ENCODE assay signal across 8 cellular contexts in the genomic region with DNA sequence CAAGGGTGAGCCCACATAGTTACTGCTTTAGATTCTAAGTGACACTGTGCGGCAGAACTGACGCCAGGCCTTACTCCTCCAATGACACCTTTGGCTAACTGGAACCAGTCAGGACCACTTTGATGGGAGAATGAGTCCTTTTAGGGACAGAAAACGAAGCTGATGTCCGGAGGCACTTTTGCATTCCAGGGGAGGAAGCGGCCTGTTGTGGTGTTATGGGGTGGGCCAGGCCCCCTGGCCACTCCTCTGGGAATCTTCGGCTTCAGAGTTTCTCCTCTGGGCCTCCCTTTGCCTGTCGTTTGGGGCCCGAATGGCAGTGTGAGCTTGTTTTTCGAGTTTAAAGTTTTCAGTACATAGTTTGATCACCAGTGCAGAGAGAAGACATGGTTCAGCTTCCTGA.
DNase-seq lines count a peak whose midpoint lies in the region; ATAC-seq and TF ChIP-seq lines count a peak whose summit lies in the region.

No MANE protein-coding gene starts in this region.

- ATAC-seq in GM21381 (IDR thresholded peaks at IDR 0.05; ENCODE audit: unreplicated experiment) (no peak), HG03025 (IDR thresholded peaks at IDR 0.05; ENCODE audit: low FRiP score, unreplicated experiment) (no peak), HG03095 (IDR thresholded peaks at IDR 0.05; ENCODE audit: unreplicated experiment) (no peak)

- TF ChIP-seq CTCF in ascending aorta (IDR thresholded peaks at IDR 0.05) = no peak
- TF ChIP-seq CTCF in type B pancreatic cell (conservative IDR thresholded peaks at IDR 0.05) = no peak

- H3K4me1 Mint-ChIP-seq in activated naive CD4-positive, alpha-beta T cell treated with anti-CD3 and anti-CD28 coated beads, Interleukin-2, amount 10 ng/mL, durations not matched to agents 7 days and 5 days = peaks cover 100% of the 10 kb centered on the region
- H3K4me1 Mint-ChIP-seq in type B pancreatic cell (ENCODE audit: unreplicated experiment) = peaks cover 37% of the 10 kb centered on the region

- H3K9me3 Mint-ChIP-seq in activated naive CD4-positive, alpha-beta T cell treated with anti-CD3 and anti-CD28 coated beads, Interleukin-2, amount 10 ng/mL, durations not matched to agents 7 days and 5 days = no peaks in the 10 kb centered on the region
- H3K9me3 Mint-ChIP-seq in type B pancreatic cell = no peaks in the 10 kb centered on the region

- H3K27ac ChIP-seq in ascending aorta (peak overlapping the region; percentile 69 to 84), muscle layer of duodenum (ENCODE audit: low read length) (peak overlapping the region; percentile 61)

- intact Hi-C loops in ascending aorta (cut with DNase I) = loop anchor here (1.0 to 5.0 kb wide), 3 partner anchors 35 to 244 kb away; partner anchors contain the start of genes MBP and ZNF236

- H3K9me3 ChIP-seq in ascending aorta (no peaks in the 10 kb centered on the region), muscle layer of duodenum (ENCODE audit: control insufficient read depth in 1 of 2, low read length in 2 of 2) (no peaks in the 10 kb centered on the region)

- peaks cover 5 to 19% of the 10 kb centered on the region in 2 donors for H3K36me3 ChIP-seq in ascending aorta
- H3K36me3 ChIP-seq in muscle layer of duodenum (ENCODE audit: control insufficient read depth in 1 of 2, insufficient read depth in 2 of 2, low read length in 2 of 2) = peaks cover 4 to 6% of the 10 kb centered on the region in 2 donors

- H3K4me1 ChIP-seq in ascending aorta = peaks cover 8 to 41% of the 10 kb centered on the region in 2 donors
- H3K4me1 ChIP-seq in muscle layer of duodenum (ENCODE audit: control insufficient read depth in 1 of 2, insufficient read depth in 2 of 2, low read length in 2 of 2) = peaks cover 19 to 49% of the 10 kb centered on the region in 2 donors

- H3K27me3 ChIP-seq in ascending aorta (no peaks in the 10 kb centered on the region), muscle layer of duodenum (ENCODE audit: low read depth, low read length) (no peaks in the 10 kb centered on the region)

- peaks cover 77% of the 10 kb centered on the region for H3K36me3 Mint-ChIP-seq in activated naive CD4-positive, alpha-beta T cell treated with anti-CD3 and anti-CD28 coated beads, Interleukin-2, amount 10 ng/mL, durations not matched to agents 7 days and 5 days
- peaks cover 16% of the 10 kb centered on the region for H3K36me3 Mint-ChIP-seq in type B pancreatic cell

- H3K4me3 ChIP-seq in ascending aorta (no peak overlapping the region), muscle layer of duodenum (ENCODE audit: low read depth in 1 of 2, low read length in 2 of 2) (no peak overlapping the region)

- CTCF ChIA-PET in activated naive CD4-positive, alpha-beta T cell treated with anti-CD3 and anti-CD28 coated beads, Interleukin-2, amount 10 ng/mL, durations not matched to agents 7 days and 5 days (lab: Charles Lee) = interaction anchor here (0.8 to 1.9 kb wide), 5 partner anchors 10 to 145 kb away, joined by 3 to 12 read pairs (median 5); no protein-coding TSS in a partner anchor

- no peak overlapping the region for H3K4me3 Mint-ChIP-seq in activated naive CD4-positive, alpha-beta T cell treated with anti-CD3 and anti-CD28 coated beads, Interleukin-2, amount 10 ng/mL, durations not matched to agents 7 days and 5 days
- no peak overlapping the region for H3K4me3 Mint-ChIP-seq in type B pancreatic cell

- DNase-seq in activated naive CD4-positive, alpha-beta T cell treated with anti-CD3 and anti-CD28 coated beads, Interleukin-2, amount 10 ng/mL, durations not matched to agents 7 days and 5 days = no peak
- no peak for DNase-seq in activated naive CD4-positive, alpha-beta T cell treated with Interleukin-2 at 50 U/mL for 16 hours
- no peak for DNase-seq in ascending aorta (ENCODE audit: low spot score in 2 of 2)
- no peak for DNase-seq in type B pancreatic cell (ENCODE audit: extremely low spot score, unreplicated experiment)

- H3K27ac Mint-ChIP-seq in activated naive CD4-positive, alpha-beta T cell treated with anti-CD3 and anti-CD28 coated beads, Interleukin-2, amount 10 ng/mL, durations not matched to agents 7 days and 5 days = peak overlapping the region; percentile 100
- H3K27ac Mint-ChIP-seq in type B pancreatic cell = peak overlapping the region; percentile 2

- H3K27me3 Mint-ChIP-seq in activated naive CD4-positive, alpha-beta T cell treated with anti-CD3 and anti-CD28 coated beads, Interleukin-2, amount 10 ng/mL, durations not matched to agents 7 days and 5 days = no peaks in the 10 kb centered on the region
- H3K27me3 Mint-ChIP-seq in type B pancreatic cell = no peaks in the 10 kb centered on the region
